28 cellular contexts compared by ENCODE assay signal in the genomic region with DNA sequence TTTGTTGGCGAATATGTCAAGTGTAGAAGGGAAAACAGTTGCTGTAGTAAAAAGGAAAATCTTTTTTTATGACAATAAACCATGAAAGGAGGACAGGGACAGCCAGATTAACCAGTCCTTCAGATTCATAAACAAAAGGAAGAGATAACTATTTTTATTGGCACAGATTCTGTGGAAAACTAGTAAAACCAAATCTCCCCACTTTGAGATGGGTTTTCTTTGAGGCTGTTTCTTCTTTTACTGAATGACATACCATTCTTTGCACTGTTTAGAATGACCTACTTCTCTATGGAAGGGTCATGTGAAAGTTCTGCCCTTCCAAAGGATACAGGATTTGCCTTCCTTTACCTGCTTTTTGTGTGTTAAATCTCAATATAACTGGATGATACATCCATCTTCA.
"Had no signal": no experiment of that assay in that cellular context is flagged by ENCODE, and none has a peak within 500 bp of the region (broad histone marks: within the 10 kb centered on the region; RNA-seq: fewer than 3 reads in every experiment).

No MANE protein-coding gene starts in this region.

- H3K36me3 ChIP-seq: cardiac muscle cell had no signal

- DNase-seq: activated CD4-positive, alpha-beta memory T cell treated with anti-CD3 and anti-CD28 coated beads for 36 hours; activated CD4-positive, alpha-beta T cell treated with anti-CD3 and anti-CD28 coated beads, Interleukin-2, amount 10 ng/mL, durations not matched to agents 7 days and 5 days; activated CD4-positive, CD25-positive, alpha-beta regulatory T cell; activated CD8-positive, alpha-beta memory T cell treated with anti-CD3 and anti-CD28 coated beads for 24 hours; activated effector memory CD4-positive, alpha-beta T cell treated with anti-CD3 and anti-CD28 coated beads, Interleukin-2, amount 50 U/mL, for 16 hours; activated naive CD4-positive, alpha-beta T cell treated with anti-CD3 and anti-CD28 coated beads for 36 hours; activated naive CD8-positive, alpha-beta T cell treated with anti-CD3 and anti-CD28 coated beads for 36 hours; activated T-cell treated with anti-CD3 and anti-CD28 coated beads, Interleukin-2, amount 50 U/mL, for 4 hours; brain microvascular endothelial cell; Karpas-422; NCI-H1092; NCI-H1417; NCI-H1930; NCI-H2107; NCI-H345; NCI-H510A treated with DMSO at 0.1 percent for 48 hours; NCI-H69; NK-92 treated with Interleukin-12 subunit alpha and Interleukin-12 subunit beta, amount 100 ng/mL, for 24 hours; OCI-M1; RPMI8226; T-cell; T-helper 2 cell; T1000 had no signal

- H3K4me3 Mint-ChIP-seq: activated CD4-positive, alpha-beta memory T cell treated with anti-CD3 and anti-CD28 coated beads for 36 hours; activated CD4-positive, alpha-beta T cell treated with anti-CD3 and anti-CD28 coated beads, Interleukin-2, amount 10 ng/mL, durations not matched to agents 7 days and 5 days; activated naive CD4-positive, alpha-beta T cell treated with anti-CD3 and anti-CD28 coated beads for 36 hours; activated naive CD8-positive, alpha-beta T cell treated with anti-CD3 and anti-CD28 coated beads for 36 hours; activated T-cell treated with anti-CD3 and anti-CD28 coated beads, Interleukin-2, amount 50 U/mL, for 4 hours; T-cell had no signal

- H3K27ac ChIP-seq: brain microvascular endothelial cell, cardiac muscle cell, SK-N-MC had no signal

- H3K4me3 ChIP-seq: cardiac muscle cell, K562, SK-N-MC had no signal

- H3K27me3 ChIP-seq: brain microvascular endothelial cell, cardiac muscle cell had no signal

- H3K27me3 Mint-ChIP-seq: activated CD4-positive, alpha-beta memory T cell treated with anti-CD3 and anti-CD28 coated beads for 36 hours; activated CD4-positive, alpha-beta T cell treated with anti-CD3 and anti-CD28 coated beads, Interleukin-2, amount 10 ng/mL, durations not matched to agents 7 days and 5 days; activated naive CD8-positive, alpha-beta T cell treated with anti-CD3 and anti-CD28 coated beads for 36 hours; T-cell had no signal

- H3K27ac Mint-ChIP-seq: activated CD4-positive, alpha-beta memory T cell treated with anti-CD3 and anti-CD28 coated beads for 36 hours; activated CD4-positive, alpha-beta T cell treated with anti-CD3 and anti-CD28 coated beads, Interleukin-2, amount 10 ng/mL, durations not matched to agents 7 days and 5 days; activated naive CD4-positive, alpha-beta T cell treated with anti-CD3 and anti-CD28 coated beads for 36 hours; activated naive CD8-positive, alpha-beta T cell treated with anti-CD3 and anti-CD28 coated beads for 36 hours; T-cell had no signal

- H3K9me3 Mint-ChIP-seq: activated CD4-positive, alpha-beta memory T cell treated with anti-CD3 and anti-CD28 coated beads for 36 hours; activated CD4-positive, alpha-beta T cell treated with anti-CD3 and anti-CD28 coated beads, Interleukin-2, amount 10 ng/mL, durations not matched to agents 7 days and 5 days; activated naive CD4-positive, alpha-beta T cell treated with anti-CD3 and anti-CD28 coated beads for 36 hours; activated naive CD8-positive, alpha-beta T cell treated with anti-CD3 and anti-CD28 coated beads for 36 hours; activated T-cell treated with anti-CD3 and anti-CD28 coated beads, Interleukin-2, amount 50 U/mL, for 4 hours; T-cell had no signal

- ATAC-seq: activated T-cell treated with anti-CD3 and anti-CD28 coated beads, Interleukin-2, amount 50 U/mL, for 4 hours; K562; Panc1; Right ventricle myocardium inferior; T-cell had no signal
